1 cellular context compared by ENCODE assay signal in genomic region chr9:5459289-5459829, GRCh38.
TF ChIP-seq lines count a peak whose summit lies in the region.

No MANE protein-coding gene starts in this region.

TF ChIP-seq in GM12878, 131 proteins besides CTCF, POLR2A, EP300 and RAD21 (continued from another document and continues in another):
- TF ChIP-seq SKIL (IDR thresholded peaks at IDR 0.05; ENCODE audit: low read depth, poor library complexity, severe bottlenecking) (peak; percentile 93), MXI1 (IDR thresholded peaks at IDR 0.05; ENCODE audit: low read depth, low read length) (peak; percentile 58; the same call in 1 of the 2 replicates), NKRF (conservative IDR thresholded peaks at IDR 0.05) (peak; percentile 49), FOS (IDR thresholded peaks at IDR 0.05; ENCODE audit: borderline replicate concordance, extremely low read depth, insufficient read length) (no peak), REST (IDR thresholded peaks at IDR 0.05; ENCODE audit: low read depth, low read length) (no peak), MTA3 (IDR thresholded peaks at IDR 0.05; ENCODE audit: borderline replicate concordance, low read length) (peak; percentile 57; the same call in 1 of the 2 replicates), ATF2 (IDR thresholded peaks at IDR 0.05; ENCODE audit: low read length) (peak; percentile 88), CEBPB (IDR thresholded peaks at IDR 0.05; ENCODE audit: borderline replicate concordance in 1 of 2, low read depth in 2 of 2, low read length in 2 of 2) (0 out of 4 replicates have a peak, but pooled peaks of 1 of the 2 experiments have one; percentile 45), POU2F2 (IDR thresholded peaks at IDR 0.05; ENCODE audit: borderline replicate concordance, low read depth, low read length) (peak; percentile 98), BCL3 (IDR thresholded peaks at IDR 0.05; ENCODE audit: borderline replicate concordance, insufficient read depth, low read depth, low read length, poor library complexity, severe bottlenecking) (peak; percentile 50), RAD51 (IDR thresholded peaks at IDR 0.05) (no peak), IRF5 (IDR thresholded peaks at IDR 0.05; ENCODE audit: borderline replicate concordance) (no peak), CHD2 (IDR thresholded peaks at IDR 0.05; ENCODE audit: borderline replicate concordance, low read depth, low read length) (peak; percentile 22; the same call in 1 of the 2 replicates), PML (IDR thresholded peaks at IDR 0.05; ENCODE audit: low read length) (peak; percentile 57; the same call in 1 of the 2 replicates), EED (IDR thresholded peaks at IDR 0.05; ENCODE audit: low read depth) (peak; percentile 97), ZNF217 (IDR thresholded peaks at IDR 0.05) (peak; percentile 41; the same call in 1 of the 2 replicates), NBN (IDR thresholded peaks at IDR 0.05) (no peak), GABPA (IDR thresholded peaks at IDR 0.05; ENCODE audit: low read depth) (peak; percentile 47; the same call in 1 of the 2 replicates), WRNIP1 (IDR thresholded peaks at IDR 0.05; ENCODE audit: borderline replicate concordance, low read depth, low read length) (no peak), TBL1XR1 (IDR thresholded peaks at IDR 0.05; ENCODE audit: low read depth, low read length) (peak; percentile 83), RELB (IDR thresholded peaks at IDR 0.05; ENCODE audit: low read depth) (peak; percentile 94), IKZF1 (conservative IDR thresholded peaks at IDR 0.05) (peak; percentile 98), CHD1 (IDR thresholded peaks at IDR 0.05; ENCODE audit: low read depth, low read length) (no peak), CUX1 (IDR thresholded peaks at IDR 0.05; ENCODE audit: insufficient replicate concordance, low read depth, low read length) (peak; percentile 54), KAT2A (conservative IDR thresholded peaks at IDR 0.05; ENCODE audit: control insufficient read depth, low read depth, low read length) (no peak), MYC (IDR thresholded peaks at IDR 0.05; ENCODE audit: insufficient read depth, insufficient read length, insufficient replicate concordance, low read length, severe bottlenecking) (no peak), SUPT20H (IDR thresholded peaks at IDR 0.05; ENCODE audit: borderline replicate concordance, control insufficient read depth, low read depth, low read length) (no peak), STAT1 (conservative IDR thresholded peaks at IDR 0.05) (no peak), EZH2 (IDR thresholded peaks at IDR 0.05; ENCODE audit: borderline replicate concordance, control insufficient read depth, low read depth, low read length) (no peak), TAF1 (IDR thresholded peaks at IDR 0.05; ENCODE audit: borderline replicate concordance, low read depth, low read length) (no peak), E2F8 (IDR thresholded peaks at IDR 0.05; ENCODE audit: low read depth, partially characterized antibody) (no peak), SPI1 (IDR thresholded peaks at IDR 0.05; ENCODE audit: borderline replicate concordance, insufficient read depth, low read depth, low read length) (peak; percentile 55; the same call in 1 of the 2 replicates), YBX1 (IDR thresholded peaks at IDR 0.05) (no peak), CBX5 (IDR thresholded peaks at IDR 0.05; ENCODE audit: low read depth) (0 out of 2 replicates have a peak, but pooled peaks have one; percentile 35), HDGF (IDR thresholded peaks at IDR 0.05) (no peak)
